ENCODE assay signal across 1 cellular context in the genomic region with DNA sequence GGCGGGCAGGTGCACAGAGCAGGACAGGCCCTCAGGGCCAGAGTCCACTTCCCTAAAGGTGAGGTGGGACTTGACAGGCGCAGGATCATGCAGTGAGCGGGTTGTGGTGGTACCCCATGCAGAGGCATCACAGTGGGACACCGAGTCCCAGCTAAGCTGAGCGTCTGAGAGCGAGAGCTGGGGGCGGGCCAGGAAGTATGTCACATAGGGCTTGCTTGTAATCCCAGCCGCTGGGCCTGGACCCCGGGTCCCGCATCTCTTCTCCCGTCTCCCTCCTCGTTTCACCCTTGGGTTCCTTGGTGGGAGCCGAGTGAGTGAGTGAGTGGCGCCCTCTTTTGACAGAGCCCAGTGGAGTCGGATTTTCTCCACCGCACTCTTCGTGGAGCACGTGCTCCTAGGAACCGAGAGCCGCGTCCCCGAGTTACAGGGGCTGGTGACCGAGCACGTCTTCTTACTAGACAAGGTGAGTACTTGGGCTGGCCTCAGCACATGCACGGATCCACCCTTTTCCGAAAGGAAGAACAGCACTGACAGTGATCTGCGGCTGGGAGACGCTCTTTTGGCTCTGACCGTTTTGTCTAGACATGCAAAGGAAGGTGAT.
TF ChIP-seq lines count a peak whose summit lies in the region.

No MANE protein-coding gene starts in this region.

TF ChIP-seq in WTC11, 78 proteins besides CTCF, POLR2A, EP300 and RAD21 (continued from another document):
- TF ChIP-seq, protein P1, sequence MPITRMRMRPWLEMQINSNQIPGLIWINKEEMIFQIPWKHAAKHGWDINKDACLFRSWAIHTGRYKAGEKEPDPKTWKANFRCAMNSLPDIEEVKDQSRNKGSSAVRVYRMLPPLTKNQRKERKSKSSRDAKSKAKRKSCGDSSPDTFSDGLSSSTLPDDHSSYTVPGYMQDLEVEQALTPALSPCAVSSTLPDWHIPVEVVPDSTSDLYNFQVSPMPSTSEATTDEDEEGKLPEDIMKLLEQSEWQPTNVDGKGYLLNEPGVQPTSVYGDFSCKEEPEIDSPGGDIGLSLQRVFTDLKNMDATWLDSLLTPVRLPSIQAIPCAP (CRISPR knock-in tag; IDR thresholded peaks at IDR 0.05): no peak
